Comparison of ENCODE assay signal across 19 cellular contexts in the genomic region with DNA sequence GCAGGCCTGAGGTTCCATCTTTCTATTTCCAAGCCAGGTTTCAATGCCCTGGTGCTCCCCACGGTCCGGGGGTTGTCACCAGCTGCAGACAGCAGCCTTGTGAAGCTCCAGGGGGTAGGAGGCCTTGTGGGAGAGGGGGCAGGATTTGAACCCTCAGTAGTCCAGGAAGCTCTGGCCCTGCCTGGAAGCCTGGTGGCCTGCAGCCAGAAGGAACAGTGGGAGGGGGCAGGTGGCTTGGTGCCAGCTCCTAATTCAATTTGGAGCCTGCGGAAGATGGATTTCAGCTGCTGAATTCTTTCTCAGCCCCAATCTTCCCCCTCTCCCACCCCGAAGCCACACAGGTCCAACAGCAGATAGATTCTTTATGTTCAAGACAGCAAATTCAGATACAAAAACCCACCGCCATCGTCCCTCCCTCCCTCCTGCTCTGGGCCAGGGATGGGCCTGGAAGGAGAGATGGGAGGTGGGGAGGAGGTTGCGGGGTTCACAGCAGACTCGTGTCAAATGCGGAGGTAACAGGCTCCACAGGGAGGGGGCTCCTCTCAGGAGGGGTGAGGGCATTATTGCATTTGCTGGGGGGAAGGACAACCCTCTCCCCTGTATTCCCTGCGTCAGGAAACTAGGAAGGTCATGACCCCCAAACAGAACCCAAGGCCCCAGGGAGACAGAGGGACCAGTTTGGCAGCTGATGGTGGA. TPM values are rescaled to one million over a fixed set of nuclear protein-coding genes. Genes with fewer than 3 reads are reported as not detected.
DNase-seq lines count a peak whose midpoint lies in the region; TF ChIP-seq lines count a peak whose summit lies in the region.
"Had no signal": no experiment of that assay in that cellular context is flagged by ENCODE, and none has a peak within 500 bp of the region (broad histone marks: within the 10 kb centered on the region; RNA-seq: fewer than 3 reads in every experiment).

No MANE protein-coding gene starts in this region.

- DNase-seq in astrocyte of the hippocampus (ENCODE audit: low read depth, low spot score) (peak; percentile 76), iris pigment epithelial cell (ENCODE audit: low read depth) (peak; percentile 37), spleen (no peak), amniotic stem cell (lab: John Stamatoyannopoulos, UW) (no peak), SW 1271 (lab: John Stamatoyannopoulos, UW) (no peak)
- no peak for DNase-seq in CD4-positive, alpha-beta memory T cell
- no peak for DNase-seq in activated naive CD4-positive, alpha-beta T cell (lab: John Stamatoyannopoulos, UW)
- DNase-seq: gastrocnemius medialis; midbrain; NCI-H345; stimulated activated naive CD4-positive, alpha-beta T cell had no signal

- no peaks in the 10 kb centered on the region for H3K9me3 Mint-ChIP-seq in CD4-positive, alpha-beta memory T cell
- H3K9me3 Mint-ChIP-seq: activated CD8-positive, alpha-beta T cell treated with anti-CD3 and anti-CD28 coated beads for 36 hours; central memory CD8-positive, alpha-beta T cell; endodermal cell had no signal

- CTCF ChIA-PET in HEK293 (lab: Yijun Ruan, JAX), result interaction anchor here (0.7 kb wide), 1 partner anchor 117 kb away, joined by 3 read pairs; no protein-coding TSS in a partner anchor
- CTCF ChIA-PET in CD4-positive, alpha-beta memory T cell (lab: Charles Lee; ENCODE audit: partially characterized antibody), result interaction anchor here (1.7 to 4.3 kb wide), 4 partner anchors 10 to 47 kb away, joined by 5 to 44 read pairs (median 18); partner anchors contain the start of gene PKN1

- H3K36me3 ChIP-seq in HEK293 (ENCODE audit: control insufficient read depth in 2 of 2, insufficient read depth in 1 of 2, low read length in 2 of 2), result peaks cover 0 to 40% of the 10 kb centered on the region in 2 experiments; a peak in 2 of 3 replicates
- peaks cover 0 to 48% (median 23%) of the 10 kb centered on the region in 6 donors for H3K36me3 ChIP-seq in spleen
- H3K36me3 ChIP-seq in CD4-positive, alpha-beta memory T cell (ENCODE audit: insufficient read depth, low read length), result peaks cover 10% of the 10 kb centered on the region

- no peak for TF ChIP-seq POLR2A in spleen (IDR thresholded peaks at IDR 0.05)

- intact Hi-C loops in spleen (cut with DNase I; ENCODE audit: low total_unique reads), result no loop called here
- intact Hi-C loops in CD4-positive, alpha-beta memory T cell (cut with micrococcal nuclease), result no loop called here

- H3K36me3 Mint-ChIP-seq in CD4-positive, alpha-beta memory T cell, result peaks cover 6 to 15% of the 10 kb centered on the region in 2 donors

- H3K27ac ChIP-seq in HEK293 (ENCODE audit: extremely low read depth, low read depth, low read length) (no peak overlapping the region), spleen (peak overlapping the region in 7 of 8 donors; percentile 3 to 75 (median 68))
- H3K27ac ChIP-seq in CD4-positive, alpha-beta memory T cell (ENCODE audit: low read depth, low read length), result no peak overlapping the region
- H3K27ac ChIP-seq: gastrocnemius medialis, VCaP had no signal

- H3K27me3 ChIP-seq in spleen (replicated peaks in 1 of 7), result peaks cover 0 to 43% (median 31%) of the 10 kb centered on the region in 7 donors
- H3K27me3 ChIP-seq in CD4-positive, alpha-beta memory T cell (ENCODE audit: insufficient read depth, low read length), result peaks cover 14% of the 10 kb centered on the region

- H3K27ac Mint-ChIP-seq in CD4-positive, alpha-beta memory T cell, result no peak overlapping the region
- H3K27ac Mint-ChIP-seq: activated CD8-positive, alpha-beta T cell treated with anti-CD3 and anti-CD28 coated beads for 36 hours; endodermal cell had no signal

- H3K27me3 Mint-ChIP-seq in CD4-positive, alpha-beta memory T cell, result peaks cover 7 to 20% of the 10 kb centered on the region in 2 donors

- WGBS in spleen, 5 donors, result 75 to 82% (median 77%) methylated on average over 8 to 10 of the region's 10 CpGs

- H3K4me1 ChIP-seq in HEK293 (ENCODE audit: control insufficient read depth, insufficient read depth, low read length) (no peaks in the 10 kb centered on the region; the same call in 1 of the 2 replicates), spleen (peaks cover 21 to 84% (median 54%) of the 10 kb centered on the region in 6 donors)
- H3K4me1 ChIP-seq in CD4-positive, alpha-beta memory T cell (ENCODE audit: insufficient read depth, low read length), result peaks cover 33% of the 10 kb centered on the region

- TF ChIP-seq CTCF in HEK293 (tag by site-specific recombination; IDR thresholded peaks at IDR 0.05) (no peak), spleen (IDR thresholded peaks at IDR 0.05 in 8 of 11, conservative IDR thresholded peaks at IDR 0.05 in 3 of 11) (no peak)

- H3K4me3 ChIP-seq in HEK293 (ENCODE audit: low read depth, low read length) (no peak overlapping the region), spleen (no peak overlapping the region)
- H3K4me3 ChIP-seq in CD4-positive, alpha-beta memory T cell (ENCODE audit: low read length in 2 of 2), result no peak overlapping the region
- H3K4me3 ChIP-seq: gastrocnemius medialis had no signal

- H3K4me3 Mint-ChIP-seq in CD4-positive, alpha-beta memory T cell, result no peak overlapping the region
- H3K4me3 Mint-ChIP-seq: activated CD8-positive, alpha-beta T cell treated with anti-CD3 and anti-CD28 coated beads for 36 hours; endodermal cell had no signal

- H3K4me1 Mint-ChIP-seq in CD4-positive, alpha-beta memory T cell, result peaks cover 16 to 31% (median 22%) of the 10 kb centered on the region in 4 donors

- POLR2A ChIA-PET in HEK293 (lab: Yijun Ruan, JAX), result interaction anchor here (0.6 to 1.6 kb wide), 3 partner anchors 18 to 341 kb away, joined by 3 to 5 read pairs (median 4); partner anchors contain the start of genes ASF1B and GIPC1
- POLR2A ChIA-PET in CD4-positive, alpha-beta memory T cell (lab: Charles Lee; ENCODE audit: partially characterized antibody), result interaction anchor here (1.2 to 2.7 kb wide), 2 partner anchors 18 to 57 kb away, joined by 4 to 6 read pairs; partner anchors contain the start of gene GIPC1

- H3K9me3 ChIP-seq in HEK293 (ENCODE audit: control insufficient read depth, insufficient read depth, low read depth, low read length) (no peaks in the 10 kb centered on the region), spleen (no peaks in the 10 kb centered on the region)
- no peaks in the 10 kb centered on the region for H3K9me3 ChIP-seq in CD4-positive, alpha-beta memory T cell (ENCODE audit: control insufficient read depth in 1 of 2, low read length in 2 of 2)
- H3K9me3 ChIP-seq: gastrocnemius medialis had no signal

TF ChIP-seq in HEK293, 187 proteins besides CTCF, POLR2A, EP300 and RAD21 (continues in another document):
- TF ChIP-seq ZNF610 (tag by site-specific recombination; IDR thresholded peaks at IDR 0.05; ENCODE audit: borderline replicate concordance) (no peak), ZNF521 (tag by site-specific recombination; IDR thresholded peaks at IDR 0.05) (no peak), ZNF514 (tag by site-specific recombination; IDR thresholded peaks at IDR 0.05) (no peak), ZNF792 (tag by site-specific recombination; IDR thresholded peaks at IDR 0.05) (no peak), ZNF398 (tag by site-specific recombination; IDR thresholded peaks at IDR 0.05) (peak; percentile 59; the same call in 1 of the 2 replicates), ZNF184 (tag by site-specific recombination; IDR thresholded peaks at IDR 0.05) (no peak), ZFHX2 (tag by site-specific recombination; conservative IDR thresholded peaks at IDR 0.05) (peak; percentile 20), ZNF707 (tag by site-specific recombination; IDR thresholded peaks at IDR 0.05) (no peak), ZNF660 (tag by site-specific recombination; IDR thresholded peaks at IDR 0.05) (peak; percentile 18; the same call in 1 of the 2 replicates), ZNF621 (tag by site-specific recombination; IDR thresholded peaks at IDR 0.05) (no peak), EGR2 (tag by site-specific recombination; IDR thresholded peaks at IDR 0.05; ENCODE audit: low read depth) (peak; percentile 70), ZNF623 (tag by site-specific recombination; IDR thresholded peaks at IDR 0.05) (peak; percentile 49), ZFP37 (tag by site-specific recombination; IDR thresholded peaks at IDR 0.05) (no peak), ZNF510 (tag by site-specific recombination; IDR thresholded peaks at IDR 0.05; ENCODE audit: insufficient replicate concordance) (no peak), FEZF1 (tag by site-specific recombination; IDR thresholded peaks at IDR 0.05) (no peak)

RNA-seq across cellular contexts. Expression of gene PTGER1, which starts 2.4 kb away (rescaled TPM):
- total RNA-seq in spleen, result 10 to 100 TPM in 5 of 7 donors, 1 to 10 TPM in 2; 4.6 to 26.8 (median 12.4) TPM
- polyA plus RNA-seq in spleen, result 1 to 10 TPM; 1.8 to 2.8 (median 2.2) TPM
- total RNA-seq in CD4-positive, alpha-beta memory T cell, result not detected
- not detected for polyA plus RNA-seq in CD4-positive, alpha-beta memory T cell
- total RNA-seq: LHCN-M2, omental fat pad, skeletal muscle tissue had no signal

RNA-seq across cellular contexts. Expression of gene GIPC1, which starts 18.4 kb away (rescaled TPM):
- 10 to 100 TPM; 17.1 to 40.4 (median 21.7) TPM for total RNA-seq in spleen
- 10 to 100 TPM; 30.0 to 58.1 (median 31.3) TPM for polyA plus RNA-seq in spleen
- total RNA-seq in CD4-positive, alpha-beta memory T cell, result 10 to 100 TPM; 32.3 to 33.8 TPM
- 10 to 100 TPM; 50.1 to 63.6 TPM for polyA plus RNA-seq in CD4-positive, alpha-beta memory T cell

RNA-seq across cellular contexts. Expression of gene DNAJB1, which starts 40.6 kb away (rescaled TPM):
- 100 to 1,000 TPM in 1 of 7 donors, 10 to 100 TPM in 6; 33.9 to 157 (median 43.0) TPM for total RNA-seq in spleen
- polyA plus RNA-seq in spleen, result 10 to 100 TPM; 12.6 to 29.4 (median 19.7) TPM
- 100 to 1,000 TPM; 122 to 138 TPM for total RNA-seq in CD4-positive, alpha-beta memory T cell
- 100 to 1,000 TPM; 307 to 824 TPM for polyA plus RNA-seq in CD4-positive, alpha-beta memory T cell

RNA-seq across cellular contexts. Expression of gene PKN1, which starts 44.5 kb away (rescaled TPM):
- total RNA-seq in spleen, result 100 to 1,000 TPM; 138 to 213 (median 175) TPM
- 100 to 1,000 TPM in 2 of 3 donors, 10 to 100 TPM in 1; 93.3 to 186 (median 113) TPM for polyA plus RNA-seq in spleen
- 100 to 1,000 TPM; 189 to 205 TPM for total RNA-seq in CD4-positive, alpha-beta memory T cell
- 10 to 100 TPM; 41.5 to 87.6 TPM for polyA plus RNA-seq in CD4-positive, alpha-beta memory T cell

RNA-seq across cellular contexts. Expression of gene TECR, which starts 51.8 kb away (rescaled TPM):
- total RNA-seq in spleen, result 10 to 100 TPM; 51.6 to 92.2 (median 60.9) TPM
- polyA plus RNA-seq in spleen, result 10 to 100 TPM; 75.8 to 89.0 (median 76.6) TPM
- total RNA-seq in CD4-positive, alpha-beta memory T cell, result 100 to 1,000 TPM; 189 to 194 TPM
- 100 to 1,000 TPM; 246 to 269 TPM for polyA plus RNA-seq in CD4-positive, alpha-beta memory T cell

Comparison
In these comparisons a context has a peak if more than half of its experiments do, and no peak if none do; other contexts are left out.
1. H3K27ac ChIP-seq: peak in spleen (7 of 8); none in HEK293 (single experiment) and CD4-positive, alpha-beta memory T cell (single experiment).
2. DNase-seq: peak in astrocyte of the hippocampus (single experiment) and iris pigment epithelial cell (single experiment); none in spleen (single experiment), amniotic stem cell (single experiment), CD4-positive, alpha-beta memory T cell (0 of 5), activated naive CD4-positive, alpha-beta T cell (0 of 4) and SW 1271 (0 of 2).
3. RNA of gene PTGER1, which starts 2.4 kb away (total RNA-seq): 4.6 to 26.8 TPM in spleen; not detected in CD4-positive, alpha-beta memory T cell; every median in the first group is over 4 times any median in the second.